8 cellular contexts compared by ENCODE assay signal in genomic region chr15:51093865-51094605, GRCh38. TPM values are rescaled to one million over a fixed set of nuclear protein-coding genes. Genes with fewer than 3 reads are reported as not detected.
A peak's percentile ranks its signal among the peaks of the same experiment; 100 is the strongest.
DNase-seq lines count a peak whose midpoint lies in the region; ATAC-seq and TF ChIP-seq lines count a peak whose summit lies in the region.

No MANE protein-coding gene starts in this region.

- peaks cover 85% of the 10 kb centered on the region for H3K27me3 Mint-ChIP-seq in WTC11 (ENCODE audit: low read depth)

- H3K36me3 Mint-ChIP-seq in WTC11, result peaks cover 4% of the 10 kb centered on the region; the same call in 1 of the 2 replicates

- H3K4me3 Mint-ChIP-seq in WTC11, result peak overlapping the region; percentile 80

- peaks cover 5% of the 10 kb centered on the region; the same call in 1 of the 2 replicates for H3K4me1 Mint-ChIP-seq in WTC11

- DNase-seq in DMS 273 (lab: John Stamatoyannopoulos, UW; ENCODE audit: unreplicated experiment) (peak; percentile 35), DMS 273 treated with DMSO at 0.1 percent for 48 hours (lab: John Stamatoyannopoulos, UW) (no peak), WTC11 (ENCODE audit: low spot score) (peak; percentile 42), Right ventricle myocardium superior (peak; percentile 53), posterior vena cava (ENCODE audit: low spot score) (peak; percentile 90), NCI-H1105 treated with DMSO at 0.1 percent for 48 hours (lab: John Stamatoyannopoulos, UW) (no peak)

- H3K27ac Mint-ChIP-seq in WTC11, result no peak overlapping the region

- POLR2A ChIA-PET in WTC11 (lab: Charles Lee), result no interaction called here

- peak; percentile 44 for ATAC-seq in WTC11
- peak; percentile 57 for ATAC-seq in Right ventricle myocardium superior (ENCODE audit: poor library complexity)
- no peak for ATAC-seq in GM18520 (IDR thresholded peaks at IDR 0.05; ENCODE audit: unreplicated experiment)
- ATAC-seq in GM21423 (IDR thresholded peaks at IDR 0.05; ENCODE audit: unreplicated experiment), result no peak

- CTCF ChIA-PET in WTC11 (lab: Charles Lee), result interaction anchor here (0.7 kb wide), 1 partner anchor 69 kb away, joined by 4 read pairs; no protein-coding TSS in a partner anchor

- H3K9me3 Mint-ChIP-seq in WTC11, result no peaks in the 10 kb centered on the region

- intact Hi-C loops in Right ventricle myocardium superior (cut with DNase I) (no loop called here), posterior vena cava (cut with DNase I) (no loop called here)

- TF ChIP-seq CTCF in WTC11 (IDR thresholded peaks at IDR 0.05), result no peak

TF ChIP-seq in WTC11, 78 proteins besides CTCF, POLR2A, EP300 and RAD21:
- TF ChIP-seq GRHL2 (CRISPR knock-in tag; IDR thresholded peaks at IDR 0.05; ENCODE audit: insufficient replicate concordance, severe bottlenecking), result no peak
- no peak for TF ChIP-seq ZNF423 (CRISPR knock-in tag; IDR thresholded peaks at IDR 0.05)
- TF ChIP-seq KAT7 (CRISPR knock-in tag; IDR thresholded peaks at IDR 0.05; ENCODE audit: borderline replicate concordance), result no peak
- TF ChIP-seq FOXJ3 (CRISPR knock-in tag; IDR thresholded peaks at IDR 0.05; ENCODE audit: borderline replicate concordance), result no peak
- TF ChIP-seq SOX15 (CRISPR knock-in tag; IDR thresholded peaks at IDR 0.05), result no peak
- peak; percentile 69 for TF ChIP-seq ZNF121 (CRISPR knock-in tag; IDR thresholded peaks at IDR 0.05)
- no peak for TF ChIP-seq MXD4 (CRISPR knock-in tag; IDR thresholded peaks at IDR 0.05; ENCODE audit: borderline replicate concordance)
- TF ChIP-seq ZNF219 (CRISPR knock-in tag; IDR thresholded peaks at IDR 0.05; ENCODE audit: borderline replicate concordance), result no peak
- TF ChIP-seq NR1H2 (CRISPR knock-in tag; IDR thresholded peaks at IDR 0.05), result no peak
- peak; percentile 24; the same call in 1 of the 2 replicates for TF ChIP-seq GABPB1 (CRISPR knock-in tag; IDR thresholded peaks at IDR 0.05)
- no peak for TF ChIP-seq RELA (CRISPR knock-in tag; IDR thresholded peaks at IDR 0.05; ENCODE audit: borderline replicate concordance)
- TF ChIP-seq E2F5 (CRISPR knock-in tag; IDR thresholded peaks at IDR 0.05), result no peak

RNA-seq across cellular contexts. Expression of gene TNFAIP8L3, which starts 0.7 kb away (rescaled TPM):
- total RNA-seq in WTC11 (2021) (0.25 to 0.39 TPM (median 0.34 TPM) in 3 replicates), Right ventricle myocardium superior (6.5 TPM), posterior vena cava (100 to 1,000 TPM in 1 of 2 donors, 10 to 100 TPM in 1; 57.0 to 151 TPM)

Comparison
In these comparisons a context has a peak if more than half of its experiments do, and no peak if none do; other contexts are left out.
1. DNase-seq: peak in DMS 273 (single experiment), WTC11 (single experiment), Right ventricle myocardium superior (single experiment) and posterior vena cava (single experiment); none in DMS 273 treated with DMSO at 0.1 percent for 48 hours (single experiment) and NCI-H1105 treated with DMSO at 0.1 percent for 48 hours (single experiment).
2. ATAC-seq: peak in WTC11 (single experiment) and Right ventricle myocardium superior (single experiment); none in GM18520 (single experiment) and GM21423 (single experiment).